In the genomic region with DNA sequence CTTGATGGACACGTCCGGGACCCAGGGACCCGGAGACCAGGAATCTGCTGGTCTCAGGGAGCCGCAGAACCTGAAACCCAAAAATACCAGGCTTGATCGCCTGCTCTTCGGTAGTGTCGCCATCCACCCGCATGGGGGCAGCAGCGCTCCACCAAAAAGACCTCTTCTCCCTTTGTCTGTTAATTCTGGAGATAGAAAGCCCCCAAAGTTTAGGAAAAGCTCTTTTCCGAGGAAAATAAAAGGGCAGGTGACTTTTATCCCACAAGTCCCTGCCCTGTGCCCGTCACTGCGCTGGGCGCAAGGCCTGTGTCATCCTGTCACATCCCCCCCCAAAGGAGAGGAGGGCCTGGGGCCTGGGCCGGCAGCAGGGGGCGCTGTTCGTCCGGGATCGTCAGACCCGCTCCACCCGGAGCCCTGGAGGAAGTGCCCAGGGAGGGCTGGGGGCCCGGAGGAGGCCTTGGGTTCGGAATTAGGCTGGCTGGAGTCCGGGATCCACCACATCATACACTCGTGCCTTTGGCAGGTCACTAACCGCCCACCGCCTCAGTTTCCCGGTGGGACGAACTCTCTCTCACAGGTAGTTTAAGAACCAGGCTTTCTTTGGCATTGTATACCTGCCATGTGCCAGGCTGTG, we compare ENCODE assay signal across 8 cellular contexts. TPM values are rescaled to one million over a fixed set of nuclear protein-coding genes. Genes with fewer than 3 reads are reported as not detected.
DNase-seq lines count a peak whose midpoint lies in the region; ATAC-seq and TF ChIP-seq lines count a peak whose summit lies in the region.

No MANE protein-coding gene starts in this region.

- intact Hi-C loops in activated CD8-positive, alpha-beta T cell treated with anti-CD3 and anti-CD28 coated beads for 36 hours (cut with micrococcal nuclease) = loop anchor here (1.0 to 10.0 kb wide), 4 partner anchors 13 to 812 kb away; no protein-coding TSS in a partner anchor

- ATAC-seq in GM18868 (IDR thresholded peaks at IDR 0.05; ENCODE audit: unreplicated experiment) (peak; percentile 26), HG03342 (IDR thresholded peaks at IDR 0.05; ENCODE audit: unreplicated experiment) (peak; percentile 26)
- ATAC-seq in activated CD8-positive, alpha-beta T cell treated with anti-CD3 and anti-CD28 coated beads for 36 hours = peak; percentile 5

- H3K4me3 Mint-ChIP-seq in activated CD8-positive, alpha-beta T cell treated with anti-CD3 and anti-CD28 coated beads for 36 hours = peak overlapping the region; percentile 82

- peaks cover 3% of the 10 kb centered on the region for H3K27me3 Mint-ChIP-seq in activated CD8-positive, alpha-beta T cell treated with anti-CD3 and anti-CD28 coated beads for 36 hours

- DNase-seq in AG08395 (ENCODE audit: low spot score) = peak; percentile 82
- DNase-seq in NCI-H748 treated with DMSO at 0.1 percent for 48 hours (lab: John Stamatoyannopoulos, UW) = peak; percentile 51
- DNase-seq in activated CD8-positive, alpha-beta T cell treated with anti-CD3 and anti-CD28 coated beads for 36 hours = peak; percentile 93
- peak; percentile 92 for DNase-seq in ecto neural progenitor cell (ENCODE audit: low spot score)
- DNase-seq in medulla oblongata (ENCODE audit: extremely low spot score) = peak; percentile 77
- DNase-seq in stimulated activated CD4-positive, alpha-beta T cell treated with anti-CD3 and anti-CD28 coated beads, TNF-alpha, amount 100 ng/mL, for 4 hours (ENCODE audit: low read depth in 3 of 3) = peak; percentile 86 to 98 (median 90)

- H3K4me1 Mint-ChIP-seq in activated CD8-positive, alpha-beta T cell treated with anti-CD3 and anti-CD28 coated beads for 36 hours (ENCODE audit: low read depth) = peaks cover 84% of the 10 kb centered on the region

- H3K27ac Mint-ChIP-seq in activated CD8-positive, alpha-beta T cell treated with anti-CD3 and anti-CD28 coated beads for 36 hours = peak overlapping the region; percentile 94

- H3K9me3 Mint-ChIP-seq in activated CD8-positive, alpha-beta T cell treated with anti-CD3 and anti-CD28 coated beads for 36 hours = no peaks in the 10 kb centered on the region

- POLR2A ChIA-PET in activated CD8-positive, alpha-beta T cell treated with anti-CD3 and anti-CD28 coated beads for 36 hours (lab: Charles Lee) = interaction anchor here (0.6 to 14.7 kb wide), 23 partner anchors 10 to 642 kb away, joined by 3 to 575 read pairs (median 5); partner anchors contain the start of genes DAD1, LRP10 and OXA1L

- CTCF ChIA-PET in activated CD8-positive, alpha-beta T cell treated with anti-CD3 and anti-CD28 coated beads for 36 hours (lab: Charles Lee) = interaction anchor here (0.6 to 3.5 kb wide), 41 partner anchors 10 to 808 kb away, joined by 3 to 249 read pairs (median 7); partner anchors contain the start of genes ABHD4, AJUBA, DAD1 and MRPL52

- H3K36me3 Mint-ChIP-seq in activated CD8-positive, alpha-beta T cell treated with anti-CD3 and anti-CD28 coated beads for 36 hours (ENCODE audit: low read depth) = peaks cover 32% of the 10 kb centered on the region

- TF ChIP-seq CTCF in activated CD8-positive, alpha-beta T cell treated with anti-CD3 and anti-CD28 coated beads for 36 hours (IDR thresholded peaks at IDR 0.05) = peak; percentile 100

RNA-seq across cellular contexts. Expression of gene DAD1, which starts 31.9 kb away (rescaled TPM):
- 100 to 1,000 TPM; 194 to 196 TPM for total RNA-seq in activated CD8-positive, alpha-beta T cell treated with anti-CD3 and anti-CD28 coated beads for 36 hours

RNA-seq across cellular contexts. Expression of gene ABHD4, which starts 41.0 kb away (rescaled TPM):
- total RNA-seq in activated CD8-positive, alpha-beta T cell treated with anti-CD3 and anti-CD28 coated beads for 36 hours = 1 to 10 TPM; 8.6 to 9.4 TPM

Comparison
In these comparisons a context has a peak if more than half of its experiments do, and no peak if none do; other contexts are left out.
1. Peak in every context shown above with its lines: DNase-seq and ATAC-seq.